Comparison of ENCODE assay signal across 24 cellular contexts in genomic region chr13:34352958-34353357, GRCh38.
"Had no signal": no experiment of that assay in that cellular context is flagged by ENCODE, and none has a peak within 500 bp of the region (broad histone marks: within the 10 kb centered on the region; RNA-seq: fewer than 3 reads in every experiment).

No MANE protein-coding gene starts in this region.

- H3K36me3 ChIP-seq: esophagus squamous epithelium, gastrocnemius medialis, left lung, neural progenitor cell, right lobe of liver, thoracic aorta, tibial nerve, upper lobe of left lung, uterus had no signal

- H3K4me1 ChIP-seq: gastrocnemius medialis, left lung, neural progenitor cell, parathyroid adenoma, right lobe of liver, upper lobe of left lung, uterus had no signal

- H3K27ac ChIP-seq: dorsolateral prefrontal cortex, esophagus squamous epithelium, gastrocnemius medialis, hepatocyte, left lung, neural progenitor cell, parathyroid adenoma, right lobe of liver, thoracic aorta, tibial nerve, upper lobe of left lung, uterus had no signal

- H3K4me3 ChIP-seq: dorsolateral prefrontal cortex, esophagus squamous epithelium, gastrocnemius medialis, hepatocyte, left lung, neural progenitor cell, right lobe of liver, thoracic aorta, tibial nerve, upper lobe of left lung, uterus had no signal

- H2AFZ ChIP-seq: hepatocyte, neural progenitor cell, parathyroid adenoma had no signal

- H3K27me3 ChIP-seq: dorsolateral prefrontal cortex, esophagus squamous epithelium, gastrocnemius medialis, hepatocyte, left lung, neural progenitor cell, right lobe of liver, tibial nerve, upper lobe of left lung, uterus had no signal

- ATAC-seq: gastrocnemius medialis; left cardiac atrium; left lung; naive thymus-derived CD4-positive, alpha-beta T cell; right lobe of liver; stimulated activated naive B cell treated with anti-CD40 and anti-IgM and Interleukin-4, amounts not matched to agents 10 μg/mL and 1 μg/mL and 100 μg/mL, for 72 hours had no signal

- H3K79me2 ChIP-seq: hepatocyte, parathyroid adenoma had no signal

- H3K9me3 ChIP-seq: esophagus squamous epithelium, gastrocnemius medialis, left lung, right lobe of liver, thoracic aorta, tibial nerve, upper lobe of left lung, uterus had no signal

- FAIRE-seq: colon, kidney, small intestine had no signal

- H3K4me2 ChIP-seq: hepatocyte, neural progenitor cell had no signal

- H3K9ac ChIP-seq: neural progenitor cell, parathyroid adenoma had no signal

- DNase-seq: dorsolateral prefrontal cortex; effector CD4-positive, alpha-beta T cell; esophagus squamous epithelium; gastrocnemius medialis; head of caudate nucleus; kidney; left cardiac atrium; left lung; mesendoderm; midbrain; naive thymus-derived CD4-positive, alpha-beta T cell; right lobe of liver; small intestine; stimulated activated CD4-positive, alpha-beta T cell treated with anti-CD3 and anti-CD28 coated beads, Interleukin-15, amount 100 ng/mL, for 24 hours; stimulated activated CD4-positive, alpha-beta T cell treated with anti-CD3 and anti-CD28 coated beads, Interleukin-2, amount 100 ng/mL, for 48 hours; stimulated activated naive B cell treated with anti-CD40 and anti-IgM and Interleukin-4, amounts not matched to agents 10 μg/mL and 1 μg/mL and 100 μg/mL, for 72 hours; upper lobe of left lung; uterus had no signal
